ENCODE assay signal across 19 cellular contexts in genomic region chr16:69497876-69498596, GRCh38.
DNase-seq lines count a peak whose midpoint lies in the region; ATAC-seq, FAIRE-seq and TF ChIP-seq lines count a peak whose summit lies in the region.
"Had no signal": no experiment of that assay in that cellular context is flagged by ENCODE, and none has a peak within 500 bp of the region (broad histone marks: within the 10 kb centered on the region; RNA-seq: fewer than 3 reads in every experiment).

No MANE protein-coding gene starts in this region.

- peaks cover 8% of the 10 kb centered on the region for H3K36me3 Mint-ChIP-seq in Caco-2 (ENCODE audit: insufficient read depth, unreplicated experiment)

- H2BK5ac ChIP-seq in neuronal stem cell (ENCODE audit: low read length): no peak overlapping the region

- H3K4me1 ChIP-seq in Caco-2: peaks cover 25% of the 10 kb centered on the region
- peaks cover 57% of the 10 kb centered on the region for H3K4me1 ChIP-seq in OCI-LY3 (ENCODE audit: low read length)
- peaks cover 0 to 4% of the 10 kb centered on the region in 2 experiments; a peak in 3 of 5 replicates for H3K4me1 ChIP-seq in K562 (replicated peaks in 1 of 2; ENCODE audit: control insufficient read depth in 2 of 2, insufficient read depth in 2 of 2, low read length in 2 of 2)
- peaks cover 8 to 12% of the 10 kb centered on the region in 2 donors for H3K4me1 ChIP-seq in neuronal stem cell (ENCODE audit: control insufficient read depth in 2 of 2, insufficient read depth in 1 of 2, low read depth in 1 of 2, low read length in 2 of 2)
- H3K4me1 ChIP-seq in ovary (ENCODE audit: insufficient read depth): no peaks in the 10 kb centered on the region
- H3K4me1 ChIP-seq: BLaER1 had no signal

- TF ChIP-seq POLR2A in K562 (conservative IDR thresholded peaks at IDR 0.05): no peak
- TF ChIP-seq POLR2A in ovary (IDR thresholded peaks at IDR 0.05): no peak

- H3K9me3 Mint-ChIP-seq in Caco-2 (ENCODE audit: unreplicated experiment): no peaks in the 10 kb centered on the region
- H3K9me3 Mint-ChIP-seq: CD4-positive, alpha-beta T cell had no signal

- no peaks in the 10 kb centered on the region for H4K20me1 ChIP-seq in OCI-LY3 (ENCODE audit: insufficient read depth, low read length)
- H4K20me1 ChIP-seq in K562 (replicated peaks; ENCODE audit: control insufficient read depth, insufficient read depth, low read length): no peaks in the 10 kb centered on the region
- H4K20me1 ChIP-seq: BLaER1 had no signal

- in situ Hi-C loops in K562 (cut with MboI): no loop called here

- H3K4me3 Mint-ChIP-seq in Caco-2 (ENCODE audit: unreplicated experiment): no peak overlapping the region
- H3K4me3 Mint-ChIP-seq: CD4-positive, alpha-beta T cell had no signal

- BruUV-seq in Caco-2 (replicated peaks; lab: Mats Ljungman, UMichigan) (no TSS peak), K562 (replicated peaks; lab: Mats Ljungman, UMichigan) (no TSS peak)

- no peak overlapping the region for H2BK15ac ChIP-seq in neuronal stem cell (ENCODE audit: low read length)

- no peaks in the 10 kb centered on the region for H3K36me3 ChIP-seq in Caco-2 (ENCODE audit: control insufficient read depth, insufficient read depth, low read length)
- no peaks in the 10 kb centered on the region for H3K36me3 ChIP-seq in OCI-LY3 (replicated peaks; ENCODE audit: low read depth, low read length)
- H3K36me3 ChIP-seq in K562 (ENCODE audit: control insufficient read depth, insufficient read depth, low read length): no peaks in the 10 kb centered on the region
- no peaks in the 10 kb centered on the region for H3K36me3 ChIP-seq in neuronal stem cell (replicated peaks in 1 of 2; ENCODE audit: control insufficient read depth in 2 of 2, insufficient read depth in 2 of 2, low read length in 2 of 2)
- no peaks in the 10 kb centered on the region for H3K36me3 ChIP-seq in ovary
- H3K36me3 ChIP-seq: BLaER1 had no signal

- peak; percentile 39; the same call in 2 of the 3 replicates for ATAC-seq in K562

- no peak overlapping the region for H4K91ac ChIP-seq in neuronal stem cell (ENCODE audit: low read depth, low read length, poor library complexity)

- H3K27ac ChIP-seq in OCI-LY3 (ENCODE audit: low read length): no peak overlapping the region
- H3K27ac ChIP-seq in K562 (ENCODE audit: extremely low read depth, low read depth, low read length): no peak overlapping the region
- H3K27ac ChIP-seq in neuronal stem cell (replicated peaks; ENCODE audit: low read length): no peak overlapping the region
- no peak overlapping the region for H3K27ac ChIP-seq in ovary
- H3K27ac ChIP-seq: BLaER1 had no signal

- H3K4me2 ChIP-seq in OCI-LY3 (ENCODE audit: low read length) (peak overlapping the region; percentile 20), K562 (ENCODE audit: insufficient read depth, low read length) (peak overlapping the region; percentile 18; the same call in 1 of the 2 replicates), neuronal stem cell (ENCODE audit: insufficient read depth, low read length, poor library complexity, severe bottlenecking) (no peak overlapping the region)
- H3K4me2 ChIP-seq: BLaER1 had no signal

- peak in 1 of 2 experiments; percentile 23 for DNase-seq in Caco-2
- peak in 2 of 4 experiments; percentile 36 to 56 for DNase-seq in K562 (ENCODE audit: extremely low read depth in 1 of 4, low spot score in 3 of 4)
- DNase-seq in neuronal stem cell (ENCODE audit: low spot score): no peak
- DNase-seq in NCI-H2171 (lab: John Stamatoyannopoulos, UW): no peak
- DNase-seq in NK-92 treated with Interleukin-12 subunit alpha and Interleukin-12 subunit beta, amount 100 ng/mL, for 24 hours (lab: John Stamatoyannopoulos, UW): no peak
- DNase-seq in ovary: no peak
- DNase-seq: CD4-positive, alpha-beta T cell; DND-41; Kasumi-1; NCI-H1694; NCI-H2107; NCI-H345; NCI-H524; NCI-H774; Right ventricle myocardium superior had no signal

- H3K4me3 ChIP-seq in Caco-2 (ENCODE audit: low read depth, low read length) (no peak overlapping the region), OCI-LY3 (ENCODE audit: low read length) (no peak overlapping the region), K562 (no peak overlapping the region), neuronal stem cell (ENCODE audit: low read length in 2 of 2) (no peak overlapping the region), ovary (no peak overlapping the region)
- H3K4me3 ChIP-seq: BLaER1 had no signal

- no peak for FAIRE-seq in K562 (lab: Jason Lieb, UNC)
- FAIRE-seq: GM12892, H54 had no signal

- H3K27me3 ChIP-seq in Caco-2 (replicated peaks; ENCODE audit: control insufficient read depth, insufficient read depth, low read length) (no peaks in the 10 kb centered on the region), OCI-LY3 (ENCODE audit: low read depth, low read length) (no peaks in the 10 kb centered on the region), K562 (ENCODE audit: control insufficient read depth in 2 of 2, insufficient read depth in 2 of 2, low read length in 2 of 2) (no peaks in the 10 kb centered on the region), neuronal stem cell (ENCODE audit: control insufficient read depth in 3 of 3, insufficient read depth in 3 of 3, low read depth in 1 of 3, low read length in 3 of 3) (no peaks in the 10 kb centered on the region), ovary (no peaks in the 10 kb centered on the region)
- H3K27me3 ChIP-seq: BLaER1 had no signal

- CTCF ChIA-PET in Caco-2 (lab: Charles Lee) (no interaction called here), K562 (lab: Yijun Ruan, JAX; ENCODE audit: low intra/inter-chr PET ratio) (no interaction called here)

- no peaks in the 10 kb centered on the region for H3K79me1 ChIP-seq in neuronal stem cell (ENCODE audit: low read depth, low read length)

- H3K9ac ChIP-seq in OCI-LY3 (ENCODE audit: low read length) (no peak overlapping the region), K562 (ENCODE audit: insufficient read depth in 1 of 2, low read depth in 2 of 2, low read length in 2 of 2) (no peak overlapping the region), neuronal stem cell (ENCODE audit: low read depth, low read length, poor library complexity) (no peak overlapping the region)
- H3K9ac ChIP-seq: BLaER1 had no signal

- intact Hi-C loops in Caco-2 (cut with micrococcal nuclease; ENCODE audit: unreplicated experiment): no loop called here
- intact Hi-C loops in K562 (cut with micrococcal nuclease): loop anchor here (10.0 kb wide), 1 partner anchor 207 kb away; no protein-coding TSS in a partner anchor
- intact Hi-C loops in ovary (cut with DNase I): no loop called here

- no peak overlapping the region for H3K4ac ChIP-seq in neuronal stem cell (ENCODE audit: low read length)

- no peak overlapping the region for H3K14ac ChIP-seq in neuronal stem cell (ENCODE audit: low read length)

- H3K9me1 ChIP-seq in K562 (ENCODE audit: control insufficient read depth, insufficient read depth, low read length): no peaks in the 10 kb centered on the region

- no peak overlapping the region for H2BK120ac ChIP-seq in neuronal stem cell (ENCODE audit: low read depth, low read length)

- no peak overlapping the region for H2AFZ ChIP-seq in OCI-LY3 (ENCODE audit: low read depth, low read length)
- H2AFZ ChIP-seq in K562 (ENCODE audit: low read depth, low read length): no peak overlapping the region
- H2AFZ ChIP-seq in neuronal stem cell (ENCODE audit: low read length): peak overlapping the region; percentile 72

- 34% methylated on average over 15 of the region's 16 CpGs for WGBS in K562 (ENCODE audit: insufficient coverage, low coverage, missing lambda C conversion rate)
- WGBS in neuronal stem cell (ENCODE audit: extremely low coverage in 2 of 2, insufficient read length in 2 of 2, insufficient replicate concordance in 1 of 2), 2 donors: no CpG with 5 or more reads among the region's 16 CpGs
- 55 to 65% (median 59%) methylated on average over 16 of the region's 16 CpGs for WGBS in ovary, 3 donors

- no peaks in the 10 kb centered on the region for H3K79me2 ChIP-seq in OCI-LY3 (ENCODE audit: low read length)
- H3K79me2 ChIP-seq in K562 (ENCODE audit: control insufficient read depth, insufficient read depth, low read length): no peaks in the 10 kb centered on the region

- POLR2A ChIA-PET in Caco-2 (lab: Charles Lee): no interaction called here
- POLR2A ChIA-PET in K562 (lab: Yijun Ruan, JAX): interaction anchor here (0.5 to 1.7 kb wide), 3 partner anchors 9 to 224 kb away, joined by 3 to 7 read pairs (median 4); no protein-coding TSS in a partner anchor

- TF ChIP-seq RAD21 in K562 (CRISPR knock-in tag; conservative IDR thresholded peaks at IDR 0.05 in 1 of 2, IDR thresholded peaks at IDR 0.05 in 1 of 2): no peak

- no peak overlapping the region for H4K8ac ChIP-seq in neuronal stem cell (ENCODE audit: low read depth, low read length)

- no peaks in the 10 kb centered on the region for H3K27me3 Mint-ChIP-seq in Caco-2 (ENCODE audit: insufficient read depth, unreplicated experiment)
- H3K27me3 Mint-ChIP-seq: CD4-positive, alpha-beta T cell had no signal

- H3K9me3 ChIP-seq in Caco-2 (no peaks in the 10 kb centered on the region; the same call in 1 of the 2 replicates), OCI-LY3 (ENCODE audit: insufficient read depth, low read length) (no peaks in the 10 kb centered on the region), K562 (replicated peaks; ENCODE audit: control insufficient read depth, insufficient read depth, low read depth, low read length) (no peaks in the 10 kb centered on the region), neuronal stem cell (replicated peaks in 1 of 2; ENCODE audit: control insufficient read depth in 2 of 2, insufficient read depth in 1 of 2, low read depth in 1 of 2, low read length in 2 of 2) (peaks cover 0 to 2% of the 10 kb centered on the region in 2 donors), ovary (no peaks in the 10 kb centered on the region)
- H3K9me3 ChIP-seq: BLaER1 had no signal

- H3K4me1 Mint-ChIP-seq in Caco-2 (ENCODE audit: low read depth, unreplicated experiment): peaks cover 41% of the 10 kb centered on the region

- TF ChIP-seq CTCF in Caco-2 (IDR thresholded peaks at IDR 0.05; ENCODE audit: insufficient read depth in 1 of 2, low read depth in 1 of 2, low read length in 1 of 2, severe bottlenecking in 1 of 2, unreplicated experiment in 1 of 2) (no peak), OCI-LY3 (IDR thresholded peaks at IDR 0.05; ENCODE audit: low read depth, low read length) (no peak), K562 (IDR thresholded peaks at IDR 0.05 in 2 of 3, conservative IDR thresholded peaks at IDR 0.05 in 1 of 3; ENCODE audit: insufficient read depth in 2 of 3, low read depth in 1 of 3, low read length in 3 of 3) (no peak), ovary (IDR thresholded peaks at IDR 0.05) (no peak)

- H3K18ac ChIP-seq in neuronal stem cell (ENCODE audit: low read length): peak overlapping the region; percentile 54

- H3K23ac ChIP-seq in neuronal stem cell (ENCODE audit: low read depth, low read length, poor library complexity): no peak overlapping the region

- H2AK5ac ChIP-seq in neuronal stem cell (ENCODE audit: low read depth, low read length): peak overlapping the region; percentile 57

- TF ChIP-seq EP300 in K562 (IDR thresholded peaks at IDR 0.05; ENCODE audit: low read length) (no peak), ovary (IDR thresholded peaks at IDR 0.05) (no peak)

- peak overlapping the region; percentile 12 for H3K27ac Mint-ChIP-seq in Caco-2 (ENCODE audit: unreplicated experiment)
- H3K27ac Mint-ChIP-seq: CD4-positive, alpha-beta T cell had no signal

- no peak overlapping the region for H2BK12ac ChIP-seq in neuronal stem cell (ENCODE audit: low read length)

TF ChIP-seq in K562, 482 proteins besides CTCF, POLR2A, EP300 and RAD21 (continues in another document):
- TF ChIP-seq ESRRB (CRISPR knock-in tag; IDR thresholded peaks at IDR 0.05; ENCODE audit: borderline replicate concordance) (no peak), KDM1A (IDR thresholded peaks at IDR 0.05) (no peak)
